In genomic region chr15:69045810-69046209, GRCh38 we compare ENCODE assay signal across 13 cellular contexts. TPM values are rescaled to one million over a fixed set of nuclear protein-coding genes. Genes with fewer than 3 reads are reported as not detected.
A peak's percentile ranks its signal among the peaks of the same experiment; 100 is the strongest.
DNase-seq lines count a peak whose midpoint lies in the region; ATAC-seq, FAIRE-seq and TF ChIP-seq lines count a peak whose summit lies in the region.
"Had no signal": no experiment of that assay in that cellular context is flagged by ENCODE, and none has a peak within 500 bp of the region (broad histone marks: within the 10 kb centered on the region; RNA-seq: fewer than 3 reads in every experiment).

No MANE protein-coding gene starts in this region.

- H3K27ac ChIP-seq in AG04450 (ENCODE audit: low read depth, low read length) (no peak overlapping the region), astrocyte (ENCODE audit: low read depth, low read length) (no peak overlapping the region), keratinocyte (ENCODE audit: control insufficient read depth, insufficient read depth, low read length) (no peak overlapping the region)
- H3K27ac ChIP-seq: gastroesophageal sphincter had no signal

- H3K36me3 ChIP-seq in astrocyte (ENCODE audit: insufficient read depth, low read length) (no peaks in the 10 kb centered on the region), keratinocyte (ENCODE audit: control insufficient read depth in 2 of 2, extremely low read depth in 1 of 2, insufficient read depth in 2 of 2, low read length in 2 of 2) (no peaks in the 10 kb centered on the region)
- H3K36me3 ChIP-seq: gastroesophageal sphincter had no signal

- no peak overlapping the region for H3K4me3 ChIP-seq in AG04450 (ENCODE audit: low read depth, low read length)
- H3K4me3 ChIP-seq in astrocyte (ENCODE audit: insufficient read depth, low read depth, low read length) = no peak overlapping the region
- H3K4me3 ChIP-seq in keratinocyte (ENCODE audit: control insufficient read depth in 2 of 3, extremely low read depth in 1 of 3, insufficient read depth in 2 of 3, low read depth in 1 of 3, low read length in 3 of 3) = no peak overlapping the region
- H3K4me3 ChIP-seq: gastroesophageal sphincter had no signal

- H3K79me2 ChIP-seq in astrocyte (ENCODE audit: insufficient read depth, low read length) (no peaks in the 10 kb centered on the region), keratinocyte (ENCODE audit: control insufficient read depth, insufficient read depth, low read length) (no peaks in the 10 kb centered on the region)

- H3K9me1 ChIP-seq in keratinocyte (ENCODE audit: control insufficient read depth, extremely low read depth, insufficient read depth, low read length) = no peaks in the 10 kb centered on the region

- no peak overlapping the region for H3K9ac ChIP-seq in astrocyte (ENCODE audit: low read length)
- H3K9ac ChIP-seq in keratinocyte (ENCODE audit: control insufficient read depth, extremely low read depth, insufficient read depth, low read length) = no peak overlapping the region

- H4K20me1 ChIP-seq in astrocyte (ENCODE audit: insufficient read depth, low read length) = no peaks in the 10 kb centered on the region
- H4K20me1 ChIP-seq in keratinocyte (ENCODE audit: control insufficient read depth, extremely low read depth, insufficient read depth, low read length) = no peaks in the 10 kb centered on the region

- peaks cover 2% of the 10 kb centered on the region for H3K9me3 Mint-ChIP-seq in astrocyte (ENCODE audit: unreplicated experiment)
- H3K9me3 Mint-ChIP-seq in naive thymus-derived CD8-positive, alpha-beta T cell = no peaks in the 10 kb centered on the region
- H3K9me3 Mint-ChIP-seq: stimulated activated memory B cell treated with anti-CD40 and anti-IgM and Interleukin-4, amounts not matched to agents 10 μg/mL and 1 μg/mL and 100 μg/mL, for 72 hours had no signal

- H3K9me3 ChIP-seq in AG04450 (ENCODE audit: control insufficient read depth, insufficient read depth, low read length) (no peaks in the 10 kb centered on the region), astrocyte (ENCODE audit: insufficient read depth, low read depth, low read length) (no peaks in the 10 kb centered on the region), keratinocyte (ENCODE audit: control insufficient read depth, low read depth, low read length) (no peaks in the 10 kb centered on the region)
- H3K9me3 ChIP-seq: gastroesophageal sphincter had no signal

- no peak for DNase-seq in AG04450 (ENCODE audit: low read depth, low spot score)
- peak; percentile 17 for DNase-seq in HT1080 (ENCODE audit: low read depth)
- DNase-seq in astrocyte (ENCODE audit: low read depth) = peak; percentile 42
- no peak for DNase-seq in keratinocyte (ENCODE audit: low read depth, low spot score)
- no peak for DNase-seq in naive thymus-derived CD8-positive, alpha-beta T cell
- DNase-seq: NCI-H524 had no signal

- no peak for FAIRE-seq in astrocyte (lab: Jason Lieb, UNC)
- FAIRE-seq in keratinocyte (lab: Jason Lieb, UNC) = no peak

- TF ChIP-seq CTCF in AG04450 (IDR thresholded peaks at IDR 0.05; ENCODE audit: low read depth, low read length) = peak; percentile 39; the same call in 1 of the 2 replicates
- TF ChIP-seq CTCF in astrocyte (IDR thresholded peaks at IDR 0.05; ENCODE audit: insufficient read depth, low read depth, low read length) = peak; percentile 27
- TF ChIP-seq CTCF in keratinocyte (optimal IDR thresholded peaks at IDR 0.05 in 1 of 3, IDR thresholded peaks at IDR 0.05 in 1 of 3, conservative IDR thresholded peaks at IDR 0.05 in 1 of 3; ENCODE audit: extremely low read depth in 1 of 3, insufficient read depth in 2 of 3, low read length in 3 of 3) = no peak

- H3K4me1 ChIP-seq in astrocyte (ENCODE audit: insufficient read depth, low read length) (peaks cover 11% of the 10 kb centered on the region), keratinocyte (ENCODE audit: control insufficient read depth, extremely low read depth, insufficient read depth, low read length) (peaks cover 18% of the 10 kb centered on the region)
- H3K4me1 ChIP-seq: gastroesophageal sphincter had no signal

- ATAC-seq in GM19035 (IDR thresholded peaks at IDR 0.05; ENCODE audit: unreplicated experiment) (no peak), HG03159 (IDR thresholded peaks at IDR 0.05; ENCODE audit: unreplicated experiment) (no peak), GM21529 (IDR thresholded peaks at IDR 0.05; ENCODE audit: unreplicated experiment) (no peak)
- no peak for ATAC-seq in naive thymus-derived CD8-positive, alpha-beta T cell
- ATAC-seq: gastroesophageal sphincter; stimulated activated memory B cell treated with anti-CD40 and anti-IgM and Interleukin-4, amounts not matched to agents 10 μg/mL and 1 μg/mL and 100 μg/mL, for 72 hours had no signal

- POLR2A ChIA-PET in AG04450 (lab: Yijun Ruan, JAX) = no interaction called here
- POLR2A ChIA-PET in naive thymus-derived CD8-positive, alpha-beta T cell (lab: Charles Lee) = no interaction called here

- H3K4me1 Mint-ChIP-seq in astrocyte (ENCODE audit: low read depth, unreplicated experiment) = peaks cover 12% of the 10 kb centered on the region
- H3K4me1 Mint-ChIP-seq in naive thymus-derived CD8-positive, alpha-beta T cell = no peaks in the 10 kb centered on the region
- H3K4me1 Mint-ChIP-seq: stimulated activated memory B cell treated with anti-CD40 and anti-IgM and Interleukin-4, amounts not matched to agents 10 μg/mL and 1 μg/mL and 100 μg/mL, for 72 hours had no signal

- H2AFZ ChIP-seq in astrocyte (ENCODE audit: low read depth, low read length) (peak overlapping the region; percentile 2), keratinocyte (ENCODE audit: control insufficient read depth, low read length) (no peak overlapping the region)

- no peak overlapping the region for H3K27ac Mint-ChIP-seq in astrocyte (ENCODE audit: unreplicated experiment)
- no peak overlapping the region for H3K27ac Mint-ChIP-seq in naive thymus-derived CD8-positive, alpha-beta T cell
- H3K27ac Mint-ChIP-seq: stimulated activated memory B cell treated with anti-CD40 and anti-IgM and Interleukin-4, amounts not matched to agents 10 μg/mL and 1 μg/mL and 100 μg/mL, for 72 hours had no signal

- no peaks in the 10 kb centered on the region for H3K36me3 Mint-ChIP-seq in astrocyte (ENCODE audit: low read depth, unreplicated experiment)
- H3K36me3 Mint-ChIP-seq in naive thymus-derived CD8-positive, alpha-beta T cell = no peaks in the 10 kb centered on the region
- H3K36me3 Mint-ChIP-seq: brain; CD14-positive monocyte; stimulated activated memory B cell treated with anti-CD40 and anti-IgM and Interleukin-4, amounts not matched to agents 10 μg/mL and 1 μg/mL and 100 μg/mL, for 72 hours had no signal

- dilution Hi-C loops in keratinocyte (cut with MboI; ENCODE audit: extremely low pct_ligation_motif_present, low sequenced_read_pairs) = no loop called here

- H3K27me3 ChIP-seq in AG04450 (ENCODE audit: control insufficient read depth, insufficient read depth, low read length) = peaks cover 4% of the 10 kb centered on the region
- H3K27me3 ChIP-seq in astrocyte (ENCODE audit: insufficient read depth, low read length) = peaks cover 4% of the 10 kb centered on the region
- H3K27me3 ChIP-seq in keratinocyte (ENCODE audit: control insufficient read depth, extremely low read depth, insufficient read depth, low read length) = no peaks in the 10 kb centered on the region
- H3K27me3 ChIP-seq: gastroesophageal sphincter had no signal

- H3K4me3 Mint-ChIP-seq in astrocyte (ENCODE audit: unreplicated experiment) = no peak overlapping the region
- H3K4me3 Mint-ChIP-seq in naive thymus-derived CD8-positive, alpha-beta T cell = no peak overlapping the region
- H3K4me3 Mint-ChIP-seq: brain; CD14-positive monocyte; stimulated activated memory B cell treated with anti-CD40 and anti-IgM and Interleukin-4, amounts not matched to agents 10 μg/mL and 1 μg/mL and 100 μg/mL, for 72 hours had no signal

- peak overlapping the region; percentile 11 for H3K4me2 ChIP-seq in astrocyte (ENCODE audit: low read length)
- peak overlapping the region; percentile 44 for H3K4me2 ChIP-seq in keratinocyte (ENCODE audit: control insufficient read depth, extremely low read depth, insufficient read depth, low read depth, low read length)

- peaks cover 5% of the 10 kb centered on the region for H3K27me3 Mint-ChIP-seq in astrocyte (ENCODE audit: low read depth, unreplicated experiment)
- peaks cover 0 to 7% (median 0%) of the 10 kb centered on the region in 5 donors for H3K27me3 Mint-ChIP-seq in naive thymus-derived CD8-positive, alpha-beta T cell
- H3K27me3 Mint-ChIP-seq: brain had no signal

- CTCF ChIA-PET in AG04450 (lab: Charles Lee) = interaction anchor here (0.6 to 1.6 kb wide), 4 partner anchors 13 to 1525 kb away, joined by 3 to 8 read pairs (median 3); partner anchors contain the start of gene C15orf61

RNA-seq across cellular contexts. Expression of gene NOX5, which starts 31.3 kb away (rescaled TPM):
- polyA plus RNA-seq in AG04450 (2011; rRNA removed) (0.15 TPM in 2 replicates), keratinocyte (0.09 to 0.18 TPM (median 0.16 TPM) in 3 replicates)
- polyA minus RNA-seq in AG04450 (2011; rRNA and poly(A)+ RNA removed) = 0.13 TPM in 1 of 2 replicates, not detected in the other
- 0.03 and 1.1 TPM in 2 replicates for total RNA-seq in HT1080 (2014; rRNA removed; shearing (Covaris generic))
- polyA plus RNA-seq in HT1080 (2015; cell fraction: cytosol; rRNA removed) = 0.02 and 0.08 TPM in 2 replicates
- polyA plus RNA-seq in HT1080 (2015; cell fraction: nucleus; rRNA removed) = not detected in 2 replicates
- 0.09 and 0.14 TPM in 2 replicates for total RNA-seq in astrocyte
- 0.16 TPM for polyA plus RNA-seq in keratinocyte (2011; ENCODE audit: low read depth)
- polyA plus RNA-seq in keratinocyte (2011; cell fraction: cytosol; rRNA removed) = 0.02 and 0.05 TPM in 2 replicates
- 0.55 and 0.71 TPM in 2 replicates for polyA plus RNA-seq in keratinocyte (2011; cell fraction: nucleus; rRNA removed)
- polyA plus RNA-seq in keratinocyte (2012; ENCODE audit: low replicate concordance) = 0.14 TPM in 2 replicates
- 0.03 to 0.49 TPM (median 0.19 TPM) in 3 replicates for polyA minus RNA-seq in keratinocyte
- not detected for polyA minus RNA-seq in keratinocyte (2011; cell fraction: cytosol; rRNA and poly(A)+ RNA removed)
- 0.16 and 0.21 TPM in 2 replicates for polyA minus RNA-seq in keratinocyte (2011; cell fraction: nucleus; rRNA and poly(A)+ RNA removed)
- total RNA-seq in naive thymus-derived CD8-positive, alpha-beta T cell = under 1 TPM; 0.05 TPM
- polyA plus RNA-seq in naive thymus-derived CD8-positive, alpha-beta T cell = not detected
- polyA plus RNA-seq: CD14-positive monocyte had no signal

Comparison
In these comparisons a context has a peak if more than half of its experiments do, and no peak if none do; other contexts are left out.
1. DNase-seq: peak in HT1080 (single experiment) and astrocyte (single experiment); none in AG04450 (single experiment), keratinocyte (single experiment) and naive thymus-derived CD8-positive, alpha-beta T cell (0 of 10).
2. CTCF ChIP-seq: peak in AG04450 (single experiment) and astrocyte (single experiment); none in keratinocyte (0 of 3).